27 cellular contexts compared by ENCODE assay signal in genomic region chr11:107197932-107198331, GRCh38.
"Had no signal": no experiment of that assay in that cellular context is flagged by ENCODE, and none has a peak within 500 bp of the region (broad histone marks: within the 10 kb centered on the region; RNA-seq: fewer than 3 reads in every experiment).

No MANE protein-coding gene starts in this region.

- H3K79me2 ChIP-seq: parathyroid adenoma had no signal

- H3K9ac ChIP-seq: neural progenitor cell, parathyroid adenoma had no signal

- ATAC-seq: naive thymus-derived CD4-positive, alpha-beta T cell; natural killer cell; psoas muscle; right cardiac atrium; stimulated activated effector memory CD8-positive, alpha-beta T cell treated with anti-CD3 and anti-CD28 coated beads, Interleukin-12 subunit alpha, Interleukin-12 subunit beta, amount 100 ng/mL, for 72 hours; stimulated activated naive B cell treated with anti-CD40 and anti-IgM and Interleukin-4, amounts not matched to agents 10 μg/mL and 1 μg/mL and 100 μg/mL, for 72 hours; stimulated activated naive CD8-positive, alpha-beta T cell treated with anti-CD3 and anti-CD28 coated beads, Interleukin-15, amount 100 ng/mL, for 72 hours; stimulated activated naive CD8-positive, alpha-beta T cell treated with anti-CD3 and anti-CD28 coated beads, Interleukin-15, Interleukin-2, amounts not matched to agents 100 U/mL and 50 U/mL, for 24 hours; upper lobe of right lung had no signal

- H3K4me3 ChIP-seq: neural progenitor cell, ovary, psoas muscle, right lobe of liver, sigmoid colon, suprapubic skin, testis, tibial artery, transverse colon, upper lobe of right lung, vagina had no signal

- DNase-seq: naive thymus-derived CD4-positive, alpha-beta T cell; natural killer cell; occipital lobe; ovary; posterior cingulate gyrus; psoas muscle; right cardiac atrium; right lobe of liver; sigmoid colon; small intestine; stimulated activated CD4-positive, alpha-beta T cell treated with anti-CD3 and anti-CD28 coated beads, Interleukin-15, amount 100 ng/mL, for 24 hours; stimulated activated CD4-positive, alpha-beta T cell treated with anti-CD3 and anti-CD28 coated beads, Interleukin-2, amount 100 ng/mL, for 24 hours; stimulated activated CD4-positive, alpha-beta T cell treated with anti-CD3 and anti-CD28 coated beads, Interleukin-2, amount 100 ng/mL, for 48 hours; stimulated activated CD4-positive, alpha-beta T cell treated with anti-CD3 and anti-CD28 coated beads, Interleukin-4, amount 100 ng/mL, for 24 hours; stimulated activated naive B cell treated with anti-CD40 and anti-IgM and Interleukin-4, amounts not matched to agents 10 μg/mL and 1 μg/mL and 100 μg/mL, for 72 hours; stimulated activated naive CD8-positive, alpha-beta T cell treated with anti-CD3 and anti-CD28 coated beads, Interleukin-15, amount 100 ng/mL, for 72 hours; stimulated activated naive CD8-positive, alpha-beta T cell treated with anti-CD3 and anti-CD28 coated beads, Interleukin-15, Interleukin-2, amounts not matched to agents 100 U/mL and 50 U/mL, for 24 hours; substantia nigra; testis; tibial artery; transverse colon; upper lobe of right lung had no signal

- FAIRE-seq: small intestine had no signal

- H3K9me3 ChIP-seq: ovary, right lobe of liver, suprapubic skin, testis, tibial artery, transverse colon, upper lobe of right lung, vagina had no signal

- H3K36me3 ChIP-seq: neural progenitor cell, ovary, right lobe of liver, sigmoid colon, suprapubic skin, tibial artery, transverse colon, upper lobe of right lung, vagina had no signal

- H2AFZ ChIP-seq: neural progenitor cell, parathyroid adenoma had no signal

- H3K4me1 ChIP-seq: neural progenitor cell, parathyroid adenoma, psoas muscle, sigmoid colon, suprapubic skin, testis, tibial artery, transverse colon, upper lobe of right lung, vagina had no signal

- H3K4me2 ChIP-seq: neural progenitor cell had no signal

- H3K27ac ChIP-seq: neural progenitor cell, ovary, parathyroid adenoma, psoas muscle, right lobe of liver, sigmoid colon, suprapubic skin, testis, tibial artery, transverse colon, upper lobe of right lung, vagina had no signal

- H3K27me3 ChIP-seq: neural progenitor cell, ovary, right lobe of liver, sigmoid colon, suprapubic skin, testis, tibial artery, transverse colon, upper lobe of right lung, vagina had no signal
